In the genomic region with DNA sequence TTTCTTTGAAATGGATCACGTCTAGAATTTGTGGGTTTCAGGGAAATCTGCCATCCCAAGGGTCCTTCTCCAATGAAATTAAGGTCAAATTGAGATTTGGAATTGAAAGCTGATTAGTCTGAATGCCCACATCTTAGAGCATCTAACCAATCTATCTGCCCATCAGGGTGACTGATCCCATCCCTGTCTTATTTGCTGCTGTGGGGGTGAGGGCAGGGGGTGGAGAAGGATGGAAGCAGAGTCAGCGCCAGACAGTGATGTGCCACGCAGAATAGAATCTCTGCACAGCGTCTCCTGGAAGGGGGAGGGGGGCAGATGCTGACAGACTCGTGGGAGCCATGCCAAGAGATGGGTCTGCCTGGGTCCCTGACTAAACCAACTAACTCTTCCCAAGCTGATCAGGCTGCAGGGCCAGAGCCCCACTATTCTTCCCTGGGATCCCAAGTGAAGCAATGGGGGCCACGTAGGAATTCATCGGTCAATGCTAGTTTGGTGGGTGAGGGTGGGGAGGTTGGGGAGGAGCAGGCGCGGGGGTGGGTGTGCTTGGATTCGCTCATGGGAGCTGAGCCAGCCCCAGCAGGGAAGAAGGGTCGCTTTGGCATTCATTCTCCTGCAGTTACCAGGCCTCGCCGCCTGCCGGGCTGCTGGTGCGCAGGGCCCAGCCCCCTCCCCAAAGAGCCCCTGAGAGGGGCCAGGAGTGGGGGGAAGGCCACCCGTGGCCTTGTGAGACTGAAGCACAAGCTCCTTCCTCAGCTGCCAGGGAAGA, we compare ENCODE assay signal across 10 cellular contexts. TPM values are rescaled to one million over a fixed set of nuclear protein-coding genes. Genes with fewer than 3 reads are reported as not detected.
DNase-seq lines count a peak whose midpoint lies in the region; ATAC-seq, FAIRE-seq and TF ChIP-seq lines count a peak whose summit lies in the region.
"Had no signal": no experiment of that assay in that cellular context is flagged by ENCODE, and none has a peak within 500 bp of the region (broad histone marks: within the 10 kb centered on the region; RNA-seq: fewer than 3 reads in every experiment).

No MANE protein-coding gene starts in this region.

- H3K79me2 ChIP-seq in HepG2 (ENCODE audit: insufficient read depth, low read length): no peaks in the 10 kb centered on the region
- H3K79me2 ChIP-seq in MM.1S (ENCODE audit: low read length): no peaks in the 10 kb centered on the region

- H3K36me3 ChIP-seq in right atrium auricular region: no peaks in the 10 kb centered on the region
- no peaks in the 10 kb centered on the region for H3K36me3 ChIP-seq in WERI-Rb-1
- H3K36me3 ChIP-seq in HepG2 (replicated peaks in 1 of 2; ENCODE audit: control insufficient read depth in 1 of 2, insufficient read depth in 2 of 2, low read length in 2 of 2): no peaks in the 10 kb centered on the region
- H3K36me3 ChIP-seq in small intestine (ENCODE audit: control insufficient read depth in 2 of 2, insufficient read depth in 2 of 2, low read length in 2 of 2): no peaks in the 10 kb centered on the region
- H3K36me3 ChIP-seq in MM.1S (replicated peaks; ENCODE audit: insufficient read depth, low read length): no peaks in the 10 kb centered on the region

- no peak for ATAC-seq in left cardiac atrium
- no peak for ATAC-seq in HepG2

- H3K4me1 ChIP-seq in right atrium auricular region (peaks cover 0 to 28% of the 10 kb centered on the region in 2 donors), HepG2 (ENCODE audit: insufficient read depth, low read length) (peaks cover 14% of the 10 kb centered on the region), small intestine (ENCODE audit: control insufficient read depth in 2 of 2, insufficient read depth in 1 of 2, low read depth in 1 of 2, low read length in 1 of 2) (no peaks in the 10 kb centered on the region), MM.1S (ENCODE audit: low read length) (0 out of 2 replicates have a peak, but pooled peaks cover 5% of the 10 kb centered on the region)

- no peak for TF ChIP-seq EP300 in HepG2 (IDR thresholded peaks at IDR 0.05; ENCODE audit: low read depth in 2 of 2, low read length in 2 of 2)
- no peak for TF ChIP-seq EP300 in HepG2 (CRISPR knock-in tag; IDR thresholded peaks at IDR 0.05; ENCODE audit: borderline replicate concordance)

- DNase-seq in right atrium auricular region (ENCODE audit: low spot score) (no peak), left cardiac atrium (no peak), WERI-Rb-1 (peak; percentile 91), HepG2 (ENCODE audit: low spot score) (no peak), small intestine (no peak), RKO (ENCODE audit: low spot score) (no peak), G401 (ENCODE audit: low spot score) (no peak), MM.1S (no peak)
- DNase-seq: activated effector memory CD4-positive, alpha-beta T cell treated with Interleukin-2 at 50 U/mL for 16 hours had no signal

- H3K9me3 ChIP-seq in right atrium auricular region (no peaks in the 10 kb centered on the region), WERI-Rb-1 (ENCODE audit: severe bottlenecking) (no peaks in the 10 kb centered on the region), HepG2 (ENCODE audit: low read length) (no peaks in the 10 kb centered on the region), small intestine (ENCODE audit: control insufficient read depth, low read depth) (no peaks in the 10 kb centered on the region), MM.1S (replicated peaks; ENCODE audit: insufficient read depth, low read length) (no peaks in the 10 kb centered on the region)

- H3K27ac ChIP-seq in right atrium auricular region (peak overlapping the region; percentile 7 to 22), WERI-Rb-1 (peak overlapping the region; percentile 97), HepG2 (ENCODE audit: extremely low read length, insufficient read depth, low read length) (no peak overlapping the region), small intestine (ENCODE audit: low read depth in 1 of 2, low read length in 1 of 2) (peak overlapping the region in 1 of 2 donors; percentile 63), MM.1S (ENCODE audit: low read length) (no peak overlapping the region)
- H3K27ac ChIP-seq: C4-2B had no signal

- H3K27me3 ChIP-seq in right atrium auricular region (no peaks in the 10 kb centered on the region), WERI-Rb-1 (ENCODE audit: insufficient read depth, low read depth, severe bottlenecking) (no peaks in the 10 kb centered on the region), HepG2 (ENCODE audit: control insufficient read depth in 1 of 2, insufficient read depth in 2 of 2, low read length in 2 of 2) (peaks cover 2 to 31% of the 10 kb centered on the region in 2 experiments; a peak in 4 of 5 replicates), small intestine (ENCODE audit: control insufficient read depth in 2 of 2, insufficient read depth in 2 of 2, low read length in 2 of 2) (no peaks in the 10 kb centered on the region), MM.1S (replicated peaks; ENCODE audit: insufficient read depth, low read length) (0 out of 2 replicates have a peak, but pooled peaks cover 7% of the 10 kb centered on the region)

- POLR2A ChIA-PET in HepG2 (lab: Yijun Ruan, JAX): interaction anchor here (1.0 kb wide), 1 partner anchor 45 kb away, joined by 3 read pairs; a partner anchor contains a TSS

- no TSS peak for BruUV-seq in HepG2 (replicated peaks; lab: Mats Ljungman, UMichigan)

- H3K4me2 ChIP-seq in HepG2 (ENCODE audit: low read depth, low read length): 0 out of 2 replicates have a peak overlapping the region, but pooled peaks have one; percentile 1
- H3K4me2 ChIP-seq in MM.1S (ENCODE audit: low read depth, low read length): no peak overlapping the region

- in situ Hi-C loops in HepG2 (cut with HindIII; ENCODE audit: extremely low pct_ligation_motif_present, low pct_unique_long_range_greater_than_20kb) (no loop called here), G401 (cut with HindIII; ENCODE audit: low sequenced_read_pairs) (no loop called here)

- FAIRE-seq in HepG2 (lab: Jason Lieb, UNC) (no peak), small intestine (lab: Jason Lieb, UNC) (no peak)

- intact Hi-C loops in left cardiac atrium (cut with DNase I) (no loop called here), HepG2 (cut with micrococcal nuclease; ENCODE audit: unreplicated experiment) (no loop called here)

- TF ChIP-seq POLR2A in HepG2 (IDR thresholded peaks at IDR 0.05; ENCODE audit: insufficient read depth in 1 of 2, low read depth in 2 of 2, low read length in 2 of 2): no peak

- no peaks in the 10 kb centered on the region for H3F3A ChIP-seq in MM.1S (ENCODE audit: insufficient read depth, low read length)

- no peak overlapping the region for H2AFZ ChIP-seq in HepG2 (ENCODE audit: low read length)
- H2AFZ ChIP-seq in MM.1S (ENCODE audit: low read length): no peak overlapping the region

- no peaks in the 10 kb centered on the region for H3K9me2 ChIP-seq in MM.1S (replicated peaks; ENCODE audit: insufficient read depth, low read length)

- CTCF ChIA-PET in HepG2 (lab: Yijun Ruan, JAX; ENCODE audit: low intra/inter-chr PET ratio, low total read pairs): no interaction called here

- H3K4me3 ChIP-seq in right atrium auricular region (no peak overlapping the region), WERI-Rb-1 (ENCODE audit: low read depth, low read length) (peak overlapping the region; percentile 38), HepG2 (replicated peaks in 1 of 3; ENCODE audit: insufficient read depth in 1 of 3, low read depth in 2 of 3, low read length in 3 of 3) (no peak overlapping the region), small intestine (ENCODE audit: low read depth in 1 of 2, low read length in 2 of 2) (no peak overlapping the region), MM.1S (ENCODE audit: low read length) (no peak overlapping the region)

- no peak for TF ChIP-seq RAD21 in HepG2 (CRISPR knock-in tag; IDR thresholded peaks at IDR 0.05)

- WGBS in HepG2 (ENCODE audit: low lambda C conversion rate): 79% methylated on average over 16 of the region's 16 CpGs
- 72 to 86% (median 79%) methylated on average over 11 to 16 of the region's 16 CpGs for WGBS in small intestine, 3 donors

- TF ChIP-seq CTCF in right atrium auricular region (IDR thresholded peaks at IDR 0.05) (no peak), WERI-Rb-1 (IDR thresholded peaks at IDR 0.05; ENCODE audit: low read depth, low read length) (peak; percentile 42), HepG2 (CRISPR knock-in tag; IDR thresholded peaks at IDR 0.05) (no peak), MM.1S (IDR thresholded peaks at IDR 0.05; ENCODE audit: low read length) (no peak)

- H3K9ac ChIP-seq in HepG2 (ENCODE audit: insufficient read depth, low read depth, low read length) (no peak overlapping the region), MM.1S (ENCODE audit: low read length) (no peak overlapping the region)

- H4K20me1 ChIP-seq in HepG2 (ENCODE audit: insufficient read depth, low read length) (no peaks in the 10 kb centered on the region), MM.1S (ENCODE audit: insufficient read depth, low read length) (no peaks in the 10 kb centered on the region)

RNA-seq across cellular contexts. Expression of a gene that starts 32.2 kb away (rescaled TPM):
- total RNA-seq in right atrium auricular region (10 to 100 TPM; 37.9 to 45.4 TPM), left cardiac atrium (10 to 100 TPM; 62.6 to 66.3 TPM), HepG2 (2016; rRNA removed; fragmentation: Illumina TruSeq; extraction: Trizol) (86.8 and 128 TPM in 2 replicates)
- 13.1 and 20.6 TPM in 2 replicates for total RNA-seq in HepG2 (2016; cell fraction: cytosol; rRNA removed; fragmentation: Illumina TruSeq; extraction: Trizol; ENCODE audit: low read depth)
- 90.9 and 132 TPM in 2 replicates for total RNA-seq in HepG2 (2016; cell fraction: insoluble cytoplasmic fraction; rRNA removed; fragmentation: Illumina TruSeq; extraction: Trizol)
- 26.2 and 30.9 TPM in 2 replicates for total RNA-seq in HepG2 (2016; cell fraction: membrane; rRNA removed; fragmentation: Illumina TruSeq; extraction: Trizol)
- 159 and 187 TPM in 2 replicates for total RNA-seq in HepG2 (2016; cell fraction: nucleus; rRNA removed; fragmentation: Illumina TruSeq; extraction: Trizol)
- polyA plus RNA-seq in HepG2 (2011; rRNA removed) (154 and 183 TPM in 2 replicates), small intestine (100 to 1,000 TPM; 169 to 721 (median 554) TPM)
- polyA plus RNA-seq in HepG2 (2011; cell fraction: cytosol; rRNA removed): 59.3 and 67.0 TPM in 2 replicates
- polyA plus RNA-seq in HepG2 (2011; cell fraction: nucleus; rRNA removed): 2,013 and 2,090 TPM in 2 replicates
- polyA plus RNA-seq in HepG2 (2012): 136 and 152 TPM in 2 replicates
- 10.8 and 13.3 TPM in 2 replicates for polyA plus RNA-seq in HepG2 (2016; cell fraction: cytosol; fragmentation: Illumina TruSeq; extraction: Trizol; ENCODE audit: low read depth)
- polyA plus RNA-seq in HepG2 (2016; cell fraction: insoluble cytoplasmic fraction; fragmentation: Illumina TruSeq; extraction: Trizol; ENCODE audit: low read depth): 72.7 and 80.7 TPM in 2 replicates
- polyA plus RNA-seq in HepG2 (2016; cell fraction: membrane; fragmentation: Illumina TruSeq; extraction: Trizol; ENCODE audit: low read depth): 16.6 and 19.4 TPM in 2 replicates
- 373 and 385 TPM in 2 replicates for polyA plus RNA-seq in HepG2 (2016; cell fraction: nucleus; fragmentation: Illumina TruSeq; extraction: Trizol; ENCODE audit: insufficient read depth, low read depth)
- 116 and 143 TPM in 2 replicates for polyA minus RNA-seq in HepG2 (2011; rRNA and poly(A)+ RNA removed; ENCODE audit: low replicate concordance)
- 25.7 and 29.3 TPM in 2 replicates for polyA minus RNA-seq in HepG2 (2011; cell fraction: cytosol; rRNA and poly(A)+ RNA removed)
- 252 and 268 TPM in 2 replicates for polyA minus RNA-seq in HepG2 (2011; cell fraction: nucleus; rRNA and poly(A)+ RNA removed)
- 101 and 129 TPM in 2 replicates for total RNA-seq in G401 (2014; rRNA removed; shearing (Covaris generic))

RNA-seq across cellular contexts. Expression of a gene that starts 34.5 kb away (rescaled TPM):
- total RNA-seq in right atrium auricular region (10 to 100 TPM; 43.5 to 48.1 TPM), left cardiac atrium (10 to 100 TPM; 50.5 to 54.0 TPM), HepG2 (2016; rRNA removed; fragmentation: Illumina TruSeq; extraction: Trizol) (0.74 and 1.5 TPM in 2 replicates)
- total RNA-seq in HepG2 (2016; cell fraction: cytosol; rRNA removed; fragmentation: Illumina TruSeq; extraction: Trizol; ENCODE audit: low read depth): 0.81 and 1.5 TPM in 2 replicates
- 0.91 TPM in 1 of 2 replicates, not detected in the other for total RNA-seq in HepG2 (2016; cell fraction: insoluble cytoplasmic fraction; rRNA removed; fragmentation: Illumina TruSeq; extraction: Trizol)
- total RNA-seq in HepG2 (2016; cell fraction: membrane; rRNA removed; fragmentation: Illumina TruSeq; extraction: Trizol): 0.96 and 1.8 TPM in 2 replicates
- total RNA-seq in HepG2 (2016; cell fraction: nucleus; rRNA removed; fragmentation: Illumina TruSeq; extraction: Trizol): 1.4 TPM in 1 of 2 replicates, not detected in the other
- polyA plus RNA-seq in HepG2 (2011; rRNA removed) (0.48 and 0.61 TPM in 2 replicates), small intestine (1 to 10 TPM in 2 of 3 donors, not detected in 1; 4.4 to 7.3 TPM)
- polyA plus RNA-seq in HepG2 (2011; cell fraction: cytosol; rRNA removed): 0.48 and 0.96 TPM in 2 replicates
- 0.68 and 0.90 TPM in 2 replicates for polyA plus RNA-seq in HepG2 (2011; cell fraction: nucleus; rRNA removed)
- 0.63 and 1.8 TPM in 2 replicates for polyA plus RNA-seq in HepG2 (2012)
- polyA plus RNA-seq in HepG2 (2016; cell fraction: cytosol; fragmentation: Illumina TruSeq; extraction: Trizol; ENCODE audit: low read depth): 2.3 and 2.4 TPM in 2 replicates
- 0.87 and 4.9 TPM in 2 replicates for polyA plus RNA-seq in HepG2 (2016; cell fraction: insoluble cytoplasmic fraction; fragmentation: Illumina TruSeq; extraction: Trizol; ENCODE audit: low read depth)
- polyA plus RNA-seq in HepG2 (2016; cell fraction: membrane; fragmentation: Illumina TruSeq; extraction: Trizol; ENCODE audit: low read depth): 1.1 and 2.1 TPM in 2 replicates
- 2.4 TPM in 1 of 2 replicates, not detected in the other for polyA plus RNA-seq in HepG2 (2016; cell fraction: nucleus; fragmentation: Illumina TruSeq; extraction: Trizol; ENCODE audit: insufficient read depth, low read depth)
- 0.50 and 0.94 TPM in 2 replicates for polyA minus RNA-seq in HepG2 (2011; rRNA and poly(A)+ RNA removed; ENCODE audit: low replicate concordance)
- polyA minus RNA-seq in HepG2 (2011; cell fraction: cytosol; rRNA and poly(A)+ RNA removed): not detected in 2 replicates
- 0.77 TPM in 1 of 2 replicates, not detected in the other for polyA minus RNA-seq in HepG2 (2011; cell fraction: nucleus; rRNA and poly(A)+ RNA removed)
- not detected in 2 replicates for total RNA-seq in G401 (2014; rRNA removed; shearing (Covaris generic))

RNA-seq across cellular contexts. Expression of a gene that starts 45.1 kb away (rescaled TPM):
- total RNA-seq in right atrium auricular region (100 to 1,000 TPM; 271 to 418 TPM), left cardiac atrium (100 to 1,000 TPM; 527 to 675 TPM), HepG2 (2016; rRNA removed; fragmentation: Illumina TruSeq; extraction: Trizol) (53.7 and 67.0 TPM in 2 replicates)
- 4.7 and 5.3 TPM in 2 replicates for total RNA-seq in HepG2 (2016; cell fraction: cytosol; rRNA removed; fragmentation: Illumina TruSeq; extraction: Trizol; ENCODE audit: low read depth)
- 48.3 and 75.7 TPM in 2 replicates for total RNA-seq in HepG2 (2016; cell fraction: insoluble cytoplasmic fraction; rRNA removed; fragmentation: Illumina TruSeq; extraction: Trizol)
- 18.1 and 20.9 TPM in 2 replicates for total RNA-seq in HepG2 (2016; cell fraction: membrane; rRNA removed; fragmentation: Illumina TruSeq; extraction: Trizol)
- total RNA-seq in HepG2 (2016; cell fraction: nucleus; rRNA removed; fragmentation: Illumina TruSeq; extraction: Trizol): 60.7 and 74.8 TPM in 2 replicates
- polyA plus RNA-seq in HepG2 (2011; rRNA removed) (234 and 278 TPM in 2 replicates), small intestine (100 to 1,000 TPM in 1 of 3 donors, 10 to 100 TPM in 2; 52.1 to 110 (median 70.4) TPM)
- polyA plus RNA-seq in HepG2 (2011; cell fraction: cytosol; rRNA removed): 165 and 176 TPM in 2 replicates
- 160 and 175 TPM in 2 replicates for polyA plus RNA-seq in HepG2 (2011; cell fraction: nucleus; rRNA removed)
- polyA plus RNA-seq in HepG2 (2012): 180 and 241 TPM in 2 replicates
- polyA plus RNA-seq in HepG2 (2016; cell fraction: cytosol; fragmentation: Illumina TruSeq; extraction: Trizol; ENCODE audit: low read depth): 4.2 and 4.4 TPM in 2 replicates
- 37.5 and 44.9 TPM in 2 replicates for polyA plus RNA-seq in HepG2 (2016; cell fraction: insoluble cytoplasmic fraction; fragmentation: Illumina TruSeq; extraction: Trizol; ENCODE audit: low read depth)
- 11.3 and 11.8 TPM in 2 replicates for polyA plus RNA-seq in HepG2 (2016; cell fraction: membrane; fragmentation: Illumina TruSeq; extraction: Trizol; ENCODE audit: low read depth)
- 92.7 and 103 TPM in 2 replicates for polyA plus RNA-seq in HepG2 (2016; cell fraction: nucleus; fragmentation: Illumina TruSeq; extraction: Trizol; ENCODE audit: insufficient read depth, low read depth)
- 108 and 333 TPM in 2 replicates for polyA minus RNA-seq in HepG2 (2011; rRNA and poly(A)+ RNA removed; ENCODE audit: low replicate concordance)
- polyA minus RNA-seq in HepG2 (2011; cell fraction: cytosol; rRNA and poly(A)+ RNA removed): 114 and 124 TPM in 2 replicates
- polyA minus RNA-seq in HepG2 (2011; cell fraction: nucleus; rRNA and poly(A)+ RNA removed): 57.3 and 65.6 TPM in 2 replicates
- total RNA-seq in G401 (2014; rRNA removed; shearing (Covaris generic)): 19.5 and 21.3 TPM in 2 replicates

RNA-seq across cellular contexts. Expression of a gene that starts 45.4 kb away (rescaled TPM):
- total RNA-seq in right atrium auricular region (1 to 10 TPM; 1.2 to 6.5 TPM), left cardiac atrium (under 1 TPM; 0.47 to 0.62 TPM), HepG2 (2016; rRNA removed; fragmentation: Illumina TruSeq; extraction: Trizol) (2.0 and 2.4 TPM in 2 replicates)
- total RNA-seq in HepG2 (2016; cell fraction: cytosol; rRNA removed; fragmentation: Illumina TruSeq; extraction: Trizol; ENCODE audit: low read depth): 0.40 and 0.62 TPM in 2 replicates
- total RNA-seq in HepG2 (2016; cell fraction: insoluble cytoplasmic fraction; rRNA removed; fragmentation: Illumina TruSeq; extraction: Trizol): 1.9 and 2.5 TPM in 2 replicates
- 0.93 and 1.0 TPM in 2 replicates for total RNA-seq in HepG2 (2016; cell fraction: membrane; rRNA removed; fragmentation: Illumina TruSeq; extraction: Trizol)
- 0.65 and 0.88 TPM in 2 replicates for total RNA-seq in HepG2 (2016; cell fraction: nucleus; rRNA removed; fragmentation: Illumina TruSeq; extraction: Trizol)
- polyA plus RNA-seq in HepG2 (2011; rRNA removed) (0.44 and 0.47 TPM in 2 replicates), small intestine (100 to 1,000 TPM; 182 to 388 (median 371) TPM)
- 0.64 and 0.77 TPM in 2 replicates for polyA plus RNA-seq in HepG2 (2011; cell fraction: cytosol; rRNA removed)
- polyA plus RNA-seq in HepG2 (2011; cell fraction: nucleus; rRNA removed): 0.37 and 0.81 TPM in 2 replicates
- polyA plus RNA-seq in HepG2 (2012): 0.49 and 0.95 TPM in 2 replicates
- 0.11 and 0.28 TPM in 2 replicates for polyA plus RNA-seq in HepG2 (2016; cell fraction: cytosol; fragmentation: Illumina TruSeq; extraction: Trizol; ENCODE audit: low read depth)
- polyA plus RNA-seq in HepG2 (2016; cell fraction: insoluble cytoplasmic fraction; fragmentation: Illumina TruSeq; extraction: Trizol; ENCODE audit: low read depth): 2.2 TPM in 2 replicates
- polyA plus RNA-seq in HepG2 (2016; cell fraction: membrane; fragmentation: Illumina TruSeq; extraction: Trizol; ENCODE audit: low read depth): 0.43 and 0.52 TPM in 2 replicates
- 1.1 and 1.2 TPM in 2 replicates for polyA plus RNA-seq in HepG2 (2016; cell fraction: nucleus; fragmentation: Illumina TruSeq; extraction: Trizol; ENCODE audit: insufficient read depth, low read depth)
- 1.4 TPM in 1 of 2 replicates, not detected in the other for polyA minus RNA-seq in HepG2 (2011; rRNA and poly(A)+ RNA removed; ENCODE audit: low replicate concordance)
- 0.40 and 0.44 TPM in 2 replicates for polyA minus RNA-seq in HepG2 (2011; cell fraction: cytosol; rRNA and poly(A)+ RNA removed)
- polyA minus RNA-seq in HepG2 (2011; cell fraction: nucleus; rRNA and poly(A)+ RNA removed): 0.62 TPM in 1 of 2 replicates, not detected in the other
- total RNA-seq in G401 (2014; rRNA removed; shearing (Covaris generic)): not detected in 2 replicates

Comparison
In these comparisons a context has a peak if more than half of its experiments do, and no peak if none do; other contexts are left out.
1. H3K27ac ChIP-seq: peak in right atrium auricular region (2 of 2) and WERI-Rb-1 (single experiment); none in HepG2 (single experiment) and MM.1S (single experiment).
2. RNA of a gene that starts 34.5 kb away (total RNA-seq): 50.5 to 54.0 TPM in left cardiac atrium and 43.5 to 48.1 TPM in right atrium auricular region; 0.74 to 1.8 TPM in HepG2 and not detected in G401; every median in the first group is over 10 times any median in the second.